Comparison of ENCODE assay signal across 13 cellular contexts in genomic region chr19:49165111-49165750, GRCh38. TPM values are rescaled to one million over a fixed set of nuclear protein-coding genes. Genes with fewer than 3 reads are reported as not detected.
DNase-seq lines count a peak whose midpoint lies in the region; ATAC-seq and TF ChIP-seq lines count a peak whose summit lies in the region.
"Had no signal": no experiment of that assay in that cellular context is flagged by ENCODE, and none has a peak within 500 bp of the region (broad histone marks: within the 10 kb centered on the region; RNA-seq: fewer than 3 reads in every experiment).

No MANE protein-coding gene starts in this region.

- H3K27me3 ChIP-seq in dorsolateral prefrontal cortex (peaks cover 0 to 8% (median 0%) of the 10 kb centered on the region in 45 donors), lung (ENCODE audit: control insufficient read depth, insufficient read depth) (no peaks in the 10 kb centered on the region)

- no peaks in the 10 kb centered on the region for H3K9me3 ChIP-seq in lung (ENCODE audit: control insufficient read depth in 2 of 2, insufficient read depth in 1 of 2, low read length in 1 of 2)

- ATAC-seq in lung (ENCODE audit: insufficient read depth, low FRiP score), result no peak
- ATAC-seq: activated CD4-positive, CD25-positive, alpha-beta regulatory T cell treated with anti-CD3 and anti-CD28 coated beads, Interleukin-2, amount 50 U/mL, for 24 hours had no signal

- peaks cover 8% of the 10 kb centered on the region in 2 donors for H3K4me1 ChIP-seq in lung (ENCODE audit: control insufficient read depth in 2 of 2, insufficient read depth in 2 of 2, low read length in 2 of 2)

- 49 to 73% methylated on average over 24 of the region's 24 CpGs for WGBS in lung, 2 donors

- in situ Hi-C loops in GM13977 (cut with MboI; ENCODE audit: low pct_unique_long_range_greater_than_20kb, low sequenced_read_pairs, unreplicated experiment), result no loop called here

- peak overlapping the region in 56 of 59 donors; percentile 29 to 89 (median 72) for H3K27ac ChIP-seq in dorsolateral prefrontal cortex
- peak overlapping the region; percentile 48 to 86 for H3K27ac ChIP-seq in lung (ENCODE audit: low read depth in 1 of 2, low read length in 1 of 2)

- peaks cover 0 to 8% of the 10 kb centered on the region in 2 donors for H3K36me3 ChIP-seq in lung (ENCODE audit: control insufficient read depth in 2 of 2, insufficient read depth in 2 of 2, low read length in 2 of 2)

- no peak for TF ChIP-seq CTCF in dorsolateral prefrontal cortex (IDR thresholded peaks at IDR 0.05 in 54 of 56, conservative IDR thresholded peaks at IDR 0.05 in 2 of 56; ENCODE audit: low read depth in 1 of 56, partially characterized antibody in 56 of 56)
- TF ChIP-seq CTCF in lung (IDR thresholded peaks at IDR 0.05; ENCODE audit: control extremely low read depth, extremely low read depth), result no peak
- TF ChIP-seq CTCF in GM13977 (IDR thresholded peaks at IDR 0.05; ENCODE audit: extremely low read depth, insufficient read depth, missing control alignments), result no peak

- H3K4me3 ChIP-seq in dorsolateral prefrontal cortex (peak overlapping the region in 28 of 59 donors; percentile 3 to 42 (median 21)), lung (no peak overlapping the region)

- intact Hi-C loops in dorsolateral prefrontal cortex (cut with DNase I), result no loop called here

- DNase-seq in NCI-H774 (lab: John Stamatoyannopoulos, UW), result peak; percentile 16
- DNase-seq in dorsolateral prefrontal cortex, result peak in 4 of 10 donors; percentile 35 to 52 (median 48)
- DNase-seq in lung (ENCODE audit: low spot score), result no peak
- peak; percentile 59 for DNase-seq in superior temporal gyrus (ENCODE audit: extremely low spot score)
- no peak for DNase-seq in activated T-cell treated with anti-CD3 and anti-CD28 coated beads, Interleukin-2, amount 50 U/mL, for 48 hours
- DNase-seq in kidney glomerular epithelial cell (lab: John Stamatoyannopoulos, UW), result no peak
- DNase-seq in NCI-H187 (lab: John Stamatoyannopoulos, UW), result no peak
- no peak for DNase-seq in GM13977 (ENCODE audit: low spot score)
- DNase-seq: HFFc6; Karpas-422; SHP77 treated with DMSO at 0.1 percent for 48 hours; stimulated activated CD4-positive, alpha-beta T cell treated with anti-CD3 and anti-CD28 coated beads, Interleukin-4, amount 100 ng/mL, for 1 hour had no signal

RNA-seq across cellular contexts. Expression of gene TRPM4, which starts 7.6 kb away (rescaled TPM):
- total RNA-seq in dorsolateral prefrontal cortex (10 to 100 TPM in 119 of 120 experiments, 1 to 10 TPM in 1; 7.3 to 29.5 (median 16.3) TPM), lung (10 to 100 TPM; 19.8 to 70.1 TPM)
- polyA plus RNA-seq in lung, result 10 to 100 TPM; 15.6 to 24.9 TPM

RNA-seq across cellular contexts. Expression of gene HRC, which starts 10.0 kb away (rescaled TPM):
- total RNA-seq in dorsolateral prefrontal cortex (1 to 10 TPM in 96 of 120 experiments, under 1 TPM in 24; 0.26 to 5.0 (median 1.5) TPM), lung (1 to 10 TPM in 1 of 2 donors, under 1 TPM in 1; 0.18 to 5.7 TPM)
- 1 to 10 TPM in 1 of 2 donors, under 1 TPM in 1; 0.14 to 2.0 TPM for polyA plus RNA-seq in lung
- total RNA-seq: HFFc6 had no signal

RNA-seq across cellular contexts. Expression of gene PPFIA3, which starts 45.9 kb away (rescaled TPM):
- 100 to 1,000 TPM in 3 of 120 experiments, 10 to 100 TPM in 117; 24.9 to 116 (median 84.0) TPM for total RNA-seq in dorsolateral prefrontal cortex
- total RNA-seq in lung, result 1 to 10 TPM; 3.0 to 8.4 TPM
- 10 to 100 TPM in 1 of 2 donors, 1 to 10 TPM in 1; 8.8 to 10.6 TPM for polyA plus RNA-seq in lung

RNA-seq across cellular contexts. Expression of gene C19orf73, which starts 46.3 kb away (rescaled TPM):
- total RNA-seq in dorsolateral prefrontal cortex (1 to 10 TPM in 119 of 120 experiments, not detected in 1; 1.5 to 6.6 (median 3.2) TPM), lung (1 to 10 TPM in 1 of 2 donors, not detected in 1; 1.9 TPM)
- polyA plus RNA-seq in lung, result 1 to 10 TPM; 3.1 to 4.3 TPM

RNA-seq across cellular contexts. Expression of gene LIN7B, which starts 51.1 kb away (rescaled TPM):
- total RNA-seq in dorsolateral prefrontal cortex (10 to 100 TPM; 15.5 to 61.0 (median 36.9) TPM), lung (1 to 10 TPM; 6.6 to 7.8 TPM)
- 10 to 100 TPM in 1 of 2 donors, 1 to 10 TPM in 1; 6.4 to 12.4 TPM for polyA plus RNA-seq in lung

Comparison
In these comparisons a context has a peak if more than half of its experiments do, and no peak if none do; other contexts are left out.
1. DNase-seq: peak in NCI-H774 (single experiment) and superior temporal gyrus (single experiment); none in lung (single experiment), activated T-cell treated with anti-CD3 and anti-CD28 coated beads, Interleukin-2, amount 50 U/mL, for 48 hours (0 of 2), kidney glomerular epithelial cell (single experiment), NCI-H187 (0 of 2) and GM13977 (single experiment).